In the genomic region with DNA sequence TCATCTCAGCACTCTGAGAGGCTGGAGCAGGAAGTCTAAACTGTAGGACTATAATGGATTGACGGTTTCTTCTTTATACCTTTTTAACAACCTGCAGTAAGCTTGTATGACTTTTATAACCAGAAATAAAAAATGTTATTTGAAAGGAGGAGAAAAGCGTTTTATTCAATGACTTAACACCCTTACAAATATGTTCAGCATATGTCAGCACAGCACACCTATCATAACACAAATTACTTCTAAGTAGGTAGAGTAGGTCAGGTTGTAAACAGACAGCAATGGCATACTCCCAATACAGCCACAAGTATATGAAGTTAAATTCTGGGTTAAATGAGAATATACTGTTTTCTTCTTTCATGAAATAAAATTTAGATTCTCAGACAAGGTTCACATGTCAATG, we compare ENCODE assay signal across 11 cellular contexts.
"Had no signal": no experiment of that assay in that cellular context is flagged by ENCODE, and none has a peak within 500 bp of the region (broad histone marks: within the 10 kb centered on the region; RNA-seq: fewer than 3 reads in every experiment).

No MANE protein-coding gene starts in this region.

- H3K27ac ChIP-seq: adrenal gland, parathyroid adenoma, tibial nerve, VCaP had no signal

- H3K4me3 Mint-ChIP-seq: activated CD8-positive, alpha-beta T cell treated with anti-CD3 and anti-CD28 coated beads for 36 hours; naive B cell; stimulated activated memory B cell treated with anti-CD40 and anti-IgM and Interleukin-4, amounts not matched to agents 10 μg/mL and 1 μg/mL and 100 μg/mL, for 72 hours had no signal

- H2AFZ ChIP-seq: parathyroid adenoma had no signal

- ATAC-seq: activated CD8-positive, alpha-beta T cell treated with anti-CD3 and anti-CD28 coated beads for 36 hours; stimulated activated memory B cell treated with anti-CD40 and anti-IgM and Interleukin-4, amounts not matched to agents 10 μg/mL and 1 μg/mL and 100 μg/mL, for 72 hours had no signal

- H3K36me3 ChIP-seq: adrenal gland, tibial nerve had no signal

- H3K4me1 ChIP-seq: parathyroid adenoma had no signal

- H3K9me3 ChIP-seq: adrenal gland, tibial nerve had no signal

- H3K4me3 ChIP-seq: adrenal gland, dorsolateral prefrontal cortex, tibial nerve had no signal

- H3K27ac Mint-ChIP-seq: activated CD8-positive, alpha-beta T cell treated with anti-CD3 and anti-CD28 coated beads for 36 hours; stimulated activated memory B cell treated with anti-CD40 and anti-IgM and Interleukin-4, amounts not matched to agents 10 μg/mL and 1 μg/mL and 100 μg/mL, for 72 hours; T-cell had no signal

- H3K27me3 Mint-ChIP-seq: activated CD8-positive, alpha-beta T cell treated with anti-CD3 and anti-CD28 coated beads for 36 hours; naive B cell; stimulated activated memory B cell treated with anti-CD40 and anti-IgM and Interleukin-4, amounts not matched to agents 10 μg/mL and 1 μg/mL and 100 μg/mL, for 72 hours; T-cell had no signal

- H3K27me3 ChIP-seq: adrenal gland, dorsolateral prefrontal cortex, tibial nerve had no signal

- H3K9me3 Mint-ChIP-seq: activated CD8-positive, alpha-beta T cell treated with anti-CD3 and anti-CD28 coated beads for 36 hours; stimulated activated memory B cell treated with anti-CD40 and anti-IgM and Interleukin-4, amounts not matched to agents 10 μg/mL and 1 μg/mL and 100 μg/mL, for 72 hours had no signal

- DNase-seq: activated CD8-positive, alpha-beta T cell treated with anti-CD3 and anti-CD28 coated beads for 36 hours; activated naive CD4-positive, alpha-beta T cell; adrenal gland; dorsolateral prefrontal cortex; erythroblast; naive B cell; T-cell had no signal
